18 cellular contexts compared by ENCODE assay signal in the genomic region with DNA sequence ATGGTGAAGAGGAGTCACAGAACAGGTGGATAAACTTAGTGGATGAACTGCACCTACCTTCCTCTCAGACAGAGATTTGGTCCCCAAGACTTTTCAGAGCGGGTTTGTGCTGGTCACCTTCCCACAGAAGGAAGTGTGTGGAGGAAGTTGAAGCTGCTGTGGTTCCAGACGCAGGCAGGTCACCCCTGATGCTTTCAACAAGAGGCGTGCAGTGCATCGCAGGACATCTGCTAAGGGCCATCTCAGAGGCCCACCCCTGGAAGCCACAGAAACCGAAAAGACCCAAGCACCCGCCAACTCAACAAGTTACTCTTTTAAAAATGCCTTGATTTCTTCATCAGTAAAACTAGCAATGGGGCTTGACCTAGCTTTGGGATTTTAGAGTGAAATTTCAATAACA. TPM values are rescaled to one million over a fixed set of nuclear protein-coding genes. Genes with fewer than 3 reads are reported as not detected.
DNase-seq lines count a peak whose midpoint lies in the region; ATAC-seq, FAIRE-seq and TF ChIP-seq lines count a peak whose summit lies in the region.
"Had no signal": no experiment of that assay in that cellular context is flagged by ENCODE, and none has a peak within 500 bp of the region (broad histone marks: within the 10 kb centered on the region; RNA-seq: fewer than 3 reads in every experiment).

No MANE protein-coding gene starts in this region.

- 0 out of 2 replicates have a peak overlapping the region, but pooled peaks have one; percentile 3 for H2BK5ac ChIP-seq in H1 (ENCODE audit: low read depth, low read length)

- TF ChIP-seq POLR2A in H1 (IDR thresholded peaks at IDR 0.05; ENCODE audit: control extremely low read depth in 1 of 2, low read depth in 2 of 2, low read length in 2 of 2) = no peak

- no peaks in the 10 kb centered on the region for H3F3A ChIP-seq in neural progenitor cell (ENCODE audit: low read depth)

- WGBS in H1 (ENCODE audit: extremely low coverage in 1 of 2, insufficient coverage in 1 of 2, insufficient read length in 1 of 2, insufficient replicate concordance in 2 of 2, low coverage in 1 of 2, low lambda C conversion rate in 2 of 2, missing lambda C conversion rate in 1 of 2), 2 experiments = 89% methylated on average over 6 of the region's 6 CpGs; no CpG with 5 or more reads in 1 of the 2 experiments

- no peak overlapping the region for H2BK20ac ChIP-seq in H1 (ENCODE audit: low read length)

- no peaks in the 10 kb centered on the region for H3K4me1 ChIP-seq in CD4-positive, alpha-beta memory T cell (ENCODE audit: insufficient read depth, low read length)
- H3K4me1 ChIP-seq in H1 (replicated peaks in 1 of 4; ENCODE audit: control insufficient read depth in 3 of 4, insufficient read depth in 4 of 4, low read length in 3 of 4) (peaks cover 0 to 8% (median 2%) of the 10 kb centered on the region in 4 experiments; a peak in 4 of 7 replicates), neural progenitor cell (no peaks in the 10 kb centered on the region)
- H3K4me1 ChIP-seq: breast epithelium had no signal

- H3K4me3 Mint-ChIP-seq in CD4-positive, alpha-beta memory T cell = no peak overlapping the region
- H3K4me3 Mint-ChIP-seq in IgD-negative memory B cell = peak overlapping the region in 1 of 4 donors; percentile 22
- H3K4me3 Mint-ChIP-seq in neural progenitor cell = no peak overlapping the region

- DNase-seq in CD4-positive, alpha-beta memory T cell = no peak
- no peak for DNase-seq in H1 (ENCODE audit: low read depth in 1 of 2, low spot score in 2 of 2)
- DNase-seq in neural progenitor cell (ENCODE audit: low spot score) = no peak
- DNase-seq: activated CD4-positive, alpha-beta T cell treated with anti-CD3 and anti-CD28 coated beads, Interleukin-2, amount 50 U/mL, for 1 hour; effector CD8-positive, alpha-beta T cell; foreskin fibroblast; GOT3; NCI-H2107; stimulated activated naive CD8-positive, alpha-beta T cell treated with anti-CD3 and anti-CD28 coated beads, Interleukin-15, Interleukin-2, amounts not matched to agents 100 U/mL and 50 U/mL, for 24 hours; T-helper 2 cell had no signal

- H3K9ac ChIP-seq in H1 (replicated peaks in 1 of 4; ENCODE audit: extremely low read depth in 1 of 4, low read depth in 3 of 4, low read length in 3 of 4) (no peak overlapping the region), neural progenitor cell (no peak overlapping the region)

- TF ChIP-seq EP300 in H1 (IDR thresholded peaks at IDR 0.05; ENCODE audit: borderline replicate concordance in 1 of 2, low read depth in 2 of 2, low read length in 2 of 2) = no peak

- H4K20me1 ChIP-seq in H1 (replicated peaks in 1 of 2; ENCODE audit: control insufficient read depth in 1 of 2, insufficient read depth in 2 of 2, low read length in 2 of 2) (no peaks in the 10 kb centered on the region), neural progenitor cell (ENCODE audit: low read depth) (peaks cover 6% of the 10 kb centered on the region)

- no peak overlapping the region for H3K4ac ChIP-seq in H1 (replicated peaks; ENCODE audit: insufficient read length, low read depth, low read length)

- no peak overlapping the region for H4K8ac ChIP-seq in H1 (ENCODE audit: extremely low read depth, insufficient read depth, low read length)

- no peak overlapping the region for H3K4me3 ChIP-seq in CD4-positive, alpha-beta memory T cell (ENCODE audit: low read length in 2 of 2)
- H3K4me3 ChIP-seq in H1 (ENCODE audit: extremely low read depth in 1 of 4, insufficient read depth in 2 of 4, low read depth in 3 of 4, low read length in 4 of 4) = no peak overlapping the region
- no peak overlapping the region for H3K4me3 ChIP-seq in neural progenitor cell
- H3K4me3 ChIP-seq: breast epithelium, skin epidermis had no signal

- FAIRE-seq in H1 (lab: Jason Lieb, UNC) = no peak

- no peak overlapping the region for H3K14ac ChIP-seq in H1 (ENCODE audit: insufficient read length)

- no peak overlapping the region for H3K23ac ChIP-seq in H1 (ENCODE audit: insufficient read length)

- peaks cover 36 to 73% of the 10 kb centered on the region in 2 donors for H3K36me3 Mint-ChIP-seq in CD4-positive, alpha-beta memory T cell
- H3K36me3 Mint-ChIP-seq in IgD-negative memory B cell = peaks cover 15% of the 10 kb centered on the region
- peaks cover 6% of the 10 kb centered on the region for H3K36me3 Mint-ChIP-seq in neural progenitor cell

- no peaks in the 10 kb centered on the region for H3K9me3 ChIP-seq in CD4-positive, alpha-beta memory T cell (ENCODE audit: control insufficient read depth in 1 of 2, low read length in 2 of 2)
- H3K9me3 ChIP-seq in H1 (ENCODE audit: insufficient read depth in 2 of 2, low read depth in 1 of 2, low read length in 1 of 2) (no peaks in the 10 kb centered on the region), neural progenitor cell (ENCODE audit: low read depth) (no peaks in the 10 kb centered on the region)
- H3K9me3 ChIP-seq: breast epithelium had no signal

- no peak overlapping the region for H3K56ac ChIP-seq in H1 (replicated peaks; ENCODE audit: insufficient read length, low read depth, low read length)

- H3K4me1 Mint-ChIP-seq in CD4-positive, alpha-beta memory T cell = peaks cover 30 to 67% (median 46%) of the 10 kb centered on the region in 4 donors
- H3K4me1 Mint-ChIP-seq in IgD-negative memory B cell = peaks cover 11 to 16% (median 12%) of the 10 kb centered on the region in 3 donors
- H3K4me1 Mint-ChIP-seq in neural progenitor cell = no peaks in the 10 kb centered on the region

- no peak overlapping the region for H2BK12ac ChIP-seq in H1 (ENCODE audit: low read depth, low read length)

- CTCF ChIA-PET in CD4-positive, alpha-beta memory T cell (lab: Charles Lee; ENCODE audit: partially characterized antibody) = interaction anchor here (1.2 to 2.0 kb wide), 2 partner anchors 9 to 12 kb away, joined by 4 to 8 read pairs; no protein-coding TSS in a partner anchor
- CTCF ChIA-PET in H1 (lab: Charles Lee; ENCODE audit: partially characterized antibody) = interaction anchor here (0.8 to 1.9 kb wide), 4 partner anchors 10 to 76 kb away, joined by 3 to 7 read pairs (median 4); a partner anchor contains a TSS

- no peaks in the 10 kb centered on the region; the same call in 1 of the 2 replicates for H3K79me1 ChIP-seq in H1 (ENCODE audit: low read depth, low read length)

- no peak overlapping the region for H4K5ac ChIP-seq in H1 (ENCODE audit: insufficient read length, low read depth, low read length)

- ATAC-seq in esophagus mucosa (no peak), HG02973 (IDR thresholded peaks at IDR 0.05; ENCODE audit: unreplicated experiment) (no peak), HG02759 (IDR thresholded peaks at IDR 0.05; ENCODE audit: unreplicated experiment) (no peak)
- ATAC-seq: stimulated activated naive CD8-positive, alpha-beta T cell treated with anti-CD3 and anti-CD28 coated beads, Interleukin-15, Interleukin-2, amounts not matched to agents 100 U/mL and 50 U/mL, for 24 hours had no signal

- no peak overlapping the region for H3K18ac ChIP-seq in H1 (ENCODE audit: extremely low read depth, low read length)

- H2AK5ac ChIP-seq in H1 (ENCODE audit: low read depth, low read length) = no peak overlapping the region

- H3K23me2 ChIP-seq in H1 (ENCODE audit: low read depth, low read length) = no peaks in the 10 kb centered on the region

- H2BK15ac ChIP-seq in H1 (ENCODE audit: low read length) = no peak overlapping the region

- no peaks in the 10 kb centered on the region for H3K27me3 Mint-ChIP-seq in CD4-positive, alpha-beta memory T cell
- H3K27me3 Mint-ChIP-seq in IgD-negative memory B cell (no peaks in the 10 kb centered on the region), neural progenitor cell (ENCODE audit: insufficient read depth, low read depth) (peaks cover 5% of the 10 kb centered on the region)

- H3K27me3 ChIP-seq in CD4-positive, alpha-beta memory T cell (ENCODE audit: insufficient read depth, low read length) = no peaks in the 10 kb centered on the region
- H3K27me3 ChIP-seq in H1 (replicated peaks in 1 of 4; ENCODE audit: control insufficient read depth in 3 of 4, extremely low read depth in 1 of 4, insufficient read depth in 3 of 4, low read length in 3 of 4) (no peaks in the 10 kb centered on the region), neural progenitor cell (no peaks in the 10 kb centered on the region)
- H3K27me3 ChIP-seq: breast epithelium had no signal

- H2BK120ac ChIP-seq in H1 (replicated peaks; ENCODE audit: low read depth, low read length) = no peak overlapping the region

- TF ChIP-seq CTCF in H1 (IDR thresholded peaks at IDR 0.05; ENCODE audit: control extremely low read depth in 1 of 3, insufficient read depth in 1 of 3, low read depth in 1 of 3, low read length in 3 of 3) (no peak), neural progenitor cell (IDR thresholded peaks at IDR 0.05) (no peak)

- peaks cover 12% of the 10 kb centered on the region for H3K36me3 ChIP-seq in CD4-positive, alpha-beta memory T cell (ENCODE audit: insufficient read depth, low read length)
- peaks cover 0 to 16% (median 3%) of the 10 kb centered on the region in 4 experiments; a peak in 4 of 8 replicates for H3K36me3 ChIP-seq in H1 (ENCODE audit: control insufficient read depth in 2 of 4, insufficient read depth in 4 of 4, low read length in 3 of 4)
- H3K36me3 ChIP-seq in neural progenitor cell = no peaks in the 10 kb centered on the region
- H3K36me3 ChIP-seq: breast epithelium had no signal

- H3K9me3 Mint-ChIP-seq in CD4-positive, alpha-beta memory T cell = no peaks in the 10 kb centered on the region
- H3K9me3 Mint-ChIP-seq in IgD-negative memory B cell (no peaks in the 10 kb centered on the region), neural progenitor cell (no peaks in the 10 kb centered on the region)

- TF ChIP-seq RAD21 in H1 (IDR thresholded peaks at IDR 0.05 in 1 of 2, conservative IDR thresholded peaks at IDR 0.05 in 1 of 2; ENCODE audit: low read depth in 2 of 2, low read length in 2 of 2) = no peak

- H3K27ac Mint-ChIP-seq in CD4-positive, alpha-beta memory T cell = peak overlapping the region in 4 of 7 donors; percentile 2 to 78 (median 66)
- H3K27ac Mint-ChIP-seq in IgD-negative memory B cell (peak overlapping the region in 2 of 3 donors; percentile 16 to 53), neural progenitor cell (peak overlapping the region; percentile 21)

- intact Hi-C loops in CD4-positive, alpha-beta memory T cell (cut with micrococcal nuclease) = no loop called here

- POLR2A ChIA-PET in CD4-positive, alpha-beta memory T cell (lab: Charles Lee; ENCODE audit: partially characterized antibody) = interaction anchor here (1.1 to 1.2 kb wide), 2 partner anchors 29 to 52 kb away, joined by 3 read pairs; no protein-coding TSS in a partner anchor
- POLR2A ChIA-PET in H1 (lab: Charles Lee; ENCODE audit: partially characterized antibody) = interaction anchor here (0.6 to 2.2 kb wide), 4 partner anchors 8 to 76 kb away, joined by 3 to 6 read pairs (median 5); a partner anchor contains a TSS

- no peak overlapping the region for H3K27ac ChIP-seq in CD4-positive, alpha-beta memory T cell (ENCODE audit: low read depth, low read length)
- H3K27ac ChIP-seq in H1 (ENCODE audit: low read depth, low read length) (no peak overlapping the region), neural progenitor cell (no peak overlapping the region)
- H3K27ac ChIP-seq: breast epithelium had no signal

- H4K91ac ChIP-seq in H1 (replicated peaks; ENCODE audit: insufficient read length, low read length) = no peak overlapping the region

- H3K79me2 ChIP-seq in H1 (ENCODE audit: control insufficient read depth in 1 of 2, insufficient read depth in 2 of 2, low read length in 2 of 2) (no peaks in the 10 kb centered on the region), neural progenitor cell (ENCODE audit: low read depth) (no peaks in the 10 kb centered on the region)

- H2AFZ ChIP-seq in H1 (ENCODE audit: low read length) (no peak overlapping the region), neural progenitor cell (replicated peaks) (no peak overlapping the region)

- H3K4me2 ChIP-seq in H1 (ENCODE audit: insufficient read depth in 1 of 2, low read depth in 2 of 2, low read length in 2 of 2) (no peak overlapping the region), neural progenitor cell (no peak overlapping the region)

RNA-seq across cellular contexts. Expression of a gene that starts 1.0 kb away (rescaled TPM):
- not detected for total RNA-seq in CD4-positive, alpha-beta memory T cell
- polyA plus RNA-seq in CD4-positive, alpha-beta memory T cell = not detected
- polyA plus RNA-seq in IgD-negative memory B cell = not detected
- total RNA-seq in H1 (2021; fragmentation: NEBNext Ultra II Directional; extraction: Animal tissue kit (Norgen Biotek cat#: 25700)) = 0.30 and 0.50 TPM in 2 replicates
- polyA plus RNA-seq in H1 (2011; rRNA removed) = 0.49 and 0.89 TPM in 2 replicates
- 0.61 TPM for polyA plus RNA-seq in H1 (2011; cell fraction: cytosol; rRNA removed)
- polyA plus RNA-seq in H1 (2011; cell fraction: nucleus; rRNA removed) = 0.66 TPM
- 0.50 to 0.96 TPM (median 0.64 TPM) in 3 of 4 replicates, not detected in the other for polyA plus RNA-seq in H1 (2012, experiment 1 of 2)
- 1.5 TPM for polyA plus RNA-seq in H1 (2012, experiment 2 of 2)
- 0.36 TPM for polyA plus RNA-seq in H1 (2013, experiment 1 of 2)
- 0.46 TPM for polyA plus RNA-seq in H1 (2013, experiment 2 of 2)
- 0.38 and 0.56 TPM in 2 replicates for polyA minus RNA-seq in H1 (2011; rRNA and poly(A)+ RNA removed)
- not detected for polyA minus RNA-seq in H1 (2011; cell fraction: cytosol; rRNA and poly(A)+ RNA removed)
- polyA minus RNA-seq in H1 (2011; cell fraction: nucleus; rRNA and poly(A)+ RNA removed) = not detected
- not detected in 2 replicates for total RNA-seq in neural progenitor cell (ENCODE audit: low replicate concordance)
- 68.1 TPM for total RNA-seq in esophagus mucosa
- total RNA-seq: Daoy, Right ventricle myocardium inferior had no signal

RNA-seq across cellular contexts. Expression of a gene that starts 28.6 kb away (rescaled TPM):
- total RNA-seq in CD4-positive, alpha-beta memory T cell = 1 to 10 TPM; 5.2 to 5.4 TPM
- polyA plus RNA-seq in CD4-positive, alpha-beta memory T cell = 1 to 10 TPM; 2.3 to 6.7 TPM
- polyA plus RNA-seq in IgD-negative memory B cell (0.58 TPM), H1 (2011; rRNA removed) (38.8 and 63.4 TPM in 2 replicates)
- total RNA-seq in H1 (2021; fragmentation: NEBNext Ultra II Directional; extraction: Animal tissue kit (Norgen Biotek cat#: 25700)) = 58.1 and 59.2 TPM in 2 replicates
- polyA plus RNA-seq in H1 (2011; cell fraction: cytosol; rRNA removed) = 37.8 TPM
- 46.7 TPM for polyA plus RNA-seq in H1 (2011; cell fraction: nucleus; rRNA removed)
- 35.3 to 39.3 TPM (median 37.0 TPM) in 4 replicates for polyA plus RNA-seq in H1 (2012, experiment 1 of 2)
- 35.0 TPM for polyA plus RNA-seq in H1 (2012, experiment 2 of 2)
- polyA plus RNA-seq in H1 (2013, experiment 1 of 2) = 29.4 TPM
- polyA plus RNA-seq in H1 (2013, experiment 2 of 2) = 30.4 TPM
- polyA minus RNA-seq in H1 (2011; rRNA and poly(A)+ RNA removed) = 25.9 and 31.7 TPM in 2 replicates
- polyA minus RNA-seq in H1 (2011; cell fraction: cytosol; rRNA and poly(A)+ RNA removed) = 15.9 TPM
- polyA minus RNA-seq in H1 (2011; cell fraction: nucleus; rRNA and poly(A)+ RNA removed) = 14.5 TPM
- total RNA-seq in neural progenitor cell (ENCODE audit: low replicate concordance) (12.2 and 19.0 TPM in 2 replicates), esophagus mucosa (1.8 TPM)

RNA-seq across cellular contexts. Expression of a gene that starts 29.3 kb away (rescaled TPM):
- total RNA-seq in CD4-positive, alpha-beta memory T cell = 100 to 1,000 TPM; 112 to 116 TPM
- polyA plus RNA-seq in CD4-positive, alpha-beta memory T cell = 100 to 1,000 TPM; 147 to 176 TPM
- 83.6 TPM for polyA plus RNA-seq in IgD-negative memory B cell
- 50.2 and 55.6 TPM in 2 replicates for total RNA-seq in H1 (2021; fragmentation: NEBNext Ultra II Directional; extraction: Animal tissue kit (Norgen Biotek cat#: 25700))
- 44.8 and 59.3 TPM in 2 replicates for polyA plus RNA-seq in H1 (2011; rRNA removed)
- 43.3 TPM for polyA plus RNA-seq in H1 (2011; cell fraction: cytosol; rRNA removed)
- 11.4 TPM for polyA plus RNA-seq in H1 (2011; cell fraction: nucleus; rRNA removed)
- polyA plus RNA-seq in H1 (2012, experiment 1 of 2) = 31.2 to 64.3 TPM (median 43.5 TPM) in 4 replicates
- 35.9 TPM for polyA plus RNA-seq in H1 (2012, experiment 2 of 2)
- 149 TPM for polyA plus RNA-seq in H1 (2013, experiment 1 of 2)
- polyA plus RNA-seq in H1 (2013, experiment 2 of 2) = 132 TPM
- polyA minus RNA-seq in H1 (2011; rRNA and poly(A)+ RNA removed) = 9.7 and 14.7 TPM in 2 replicates
- 6.9 TPM for polyA minus RNA-seq in H1 (2011; cell fraction: cytosol; rRNA and poly(A)+ RNA removed)
- polyA minus RNA-seq in H1 (2011; cell fraction: nucleus; rRNA and poly(A)+ RNA removed) = 37.0 TPM
- 24.3 and 59.8 TPM in 2 replicates for total RNA-seq in neural progenitor cell (ENCODE audit: low replicate concordance)
- total RNA-seq in esophagus mucosa = 38.6 TPM

RNA-seq across cellular contexts. Expression of a gene that starts 43.1 kb away (rescaled TPM):
- total RNA-seq in CD4-positive, alpha-beta memory T cell = 10 to 100 TPM; 12.1 to 13.6 TPM
- 10 to 100 TPM in 1 of 2 donors, 1 to 10 TPM in 1; 4.5 to 11.6 TPM for polyA plus RNA-seq in CD4-positive, alpha-beta memory T cell
- 4.8 TPM for polyA plus RNA-seq in IgD-negative memory B cell
- total RNA-seq in H1 (2021; fragmentation: NEBNext Ultra II Directional; extraction: Animal tissue kit (Norgen Biotek cat#: 25700)) = 13.8 and 16.0 TPM in 2 replicates
- 19.3 and 20.7 TPM in 2 replicates for polyA plus RNA-seq in H1 (2011; rRNA removed)
- polyA plus RNA-seq in H1 (2011; cell fraction: cytosol; rRNA removed) = 21.8 TPM
- polyA plus RNA-seq in H1 (2011; cell fraction: nucleus; rRNA removed) = 30.2 TPM
- 12.4 to 17.8 TPM (median 16.1 TPM) in 4 replicates for polyA plus RNA-seq in H1 (2012, experiment 1 of 2)
- 16.3 TPM for polyA plus RNA-seq in H1 (2012, experiment 2 of 2)
- polyA plus RNA-seq in H1 (2013, experiment 1 of 2) = 9.0 TPM
- polyA plus RNA-seq in H1 (2013, experiment 2 of 2) = 8.3 TPM
- polyA minus RNA-seq in H1 (2011; rRNA and poly(A)+ RNA removed) = 30.5 and 33.3 TPM in 2 replicates
- 21.4 TPM for polyA minus RNA-seq in H1 (2011; cell fraction: cytosol; rRNA and poly(A)+ RNA removed)
- 22.4 TPM for polyA minus RNA-seq in H1 (2011; cell fraction: nucleus; rRNA and poly(A)+ RNA removed)
- total RNA-seq in neural progenitor cell (ENCODE audit: low replicate concordance) = 8.0 and 20.8 TPM in 2 replicates
- total RNA-seq in esophagus mucosa = 22.6 TPM

Comparison
In these comparisons a context has a peak if more than half of its experiments do, and no peak if none do; other contexts are left out.
1. RNA of a gene that starts 1.0 kb away (total RNA-seq): 68.1 TPM in esophagus mucosa (single experiment); 0.30 to 0.50 TPM in H1, not detected in CD4-positive, alpha-beta memory T cell and not detected in neural progenitor cell; every median in the first group is over 10 times any median in the second.
2. Peak in every context shown above with its lines, with median percentiles within 50 percentile points of each other: H3K27ac Mint-ChIP-seq.